2 cellular contexts compared by ENCODE assay signal in genomic region chr12:126547905-126548304, GRCh38.
TF ChIP-seq lines count a peak whose summit lies in the region.

No MANE protein-coding gene starts in this region.

TF ChIP-seq in SK-N-SH, 30 proteins besides CTCF, POLR2A, EP300 and RAD21 (continued from another document and continues in another):
- TF ChIP-seq FOXJ3 (CRISPR knock-in tag; IDR thresholded peaks at IDR 0.05) (peak; percentile 66; the same call in 1 of the 2 replicates), MXI1 (IDR thresholded peaks at IDR 0.05; ENCODE audit: low read depth, low read length) (no peak), POLR2AphosphoS5 (IDR thresholded peaks at IDR 0.05; ENCODE audit: low read depth, low read length) (no peak), NRF1 (IDR thresholded peaks at IDR 0.05; ENCODE audit: low read depth, low read length) (no peak), YY1 (IDR thresholded peaks at IDR 0.05; ENCODE audit: low read depth) (no peak), REST (IDR thresholded peaks at IDR 0.05; ENCODE audit: low read depth, low read length) (no peak), MEF2A (IDR thresholded peaks at IDR 0.05; ENCODE audit: borderline replicate concordance, low read depth) (no peak), RFX5 (IDR thresholded peaks at IDR 0.05; ENCODE audit: low read length) (no peak), TEAD4 (IDR thresholded peaks at IDR 0.05; ENCODE audit: borderline replicate concordance, insufficient read depth) (no peak), TAF1 (IDR thresholded peaks at IDR 0.05; ENCODE audit: borderline replicate concordance, low read depth, low read length) (no peak), RXRA (IDR thresholded peaks at IDR 0.05; ENCODE audit: borderline replicate concordance, low read depth) (no peak), IRF3 (IDR thresholded peaks at IDR 0.05; ENCODE audit: low read depth, low read length) (no peak), ZBTB33 (IDR thresholded peaks at IDR 0.05; ENCODE audit: borderline replicate concordance, low read depth) (no peak), JUND (IDR thresholded peaks at IDR 0.05) (no peak), PBX3 (IDR thresholded peaks at IDR 0.05) (0 out of 2 replicates have a peak, but pooled peaks have one; percentile 6), RCOR1 (IDR thresholded peaks at IDR 0.05; ENCODE audit: low read length) (peak; percentile 68; the same call in 1 of the 2 replicates), USF2 (IDR thresholded peaks at IDR 0.05; ENCODE audit: borderline replicate concordance, low read depth, low read length) (no peak), CHD2 (IDR thresholded peaks at IDR 0.05; ENCODE audit: low read length, partially characterized antibody) (peak; percentile 21), FOXM1 (IDR thresholded peaks at IDR 0.05; ENCODE audit: low read depth) (no peak), TCF12 (IDR thresholded peaks at IDR 0.05) (peak; percentile 83), MAX (IDR thresholded peaks at IDR 0.05; ENCODE audit: low read depth) (no peak), EZH2phosphoT487 (IDR thresholded peaks at IDR 0.05; ENCODE audit: borderline replicate concordance, low read depth) (no peak), FOSL2 (IDR thresholded peaks at IDR 0.05; ENCODE audit: borderline replicate concordance, low read depth) (no peak)

TF ChIP-seq in neural cell, 6 proteins besides CTCF, POLR2A, EP300 and RAD21:
- TF ChIP-seq REST (IDR thresholded peaks at IDR 0.05; ENCODE audit: borderline replicate concordance) (peak; percentile 36), SMC3 (conservative IDR thresholded peaks at IDR 0.05; ENCODE audit: poor library complexity) (no peak), POLR2AphosphoS5 (IDR thresholded peaks at IDR 0.05) (peak; percentile 31)
